ENCODE assay signal across 27 cellular contexts in the genomic region with DNA sequence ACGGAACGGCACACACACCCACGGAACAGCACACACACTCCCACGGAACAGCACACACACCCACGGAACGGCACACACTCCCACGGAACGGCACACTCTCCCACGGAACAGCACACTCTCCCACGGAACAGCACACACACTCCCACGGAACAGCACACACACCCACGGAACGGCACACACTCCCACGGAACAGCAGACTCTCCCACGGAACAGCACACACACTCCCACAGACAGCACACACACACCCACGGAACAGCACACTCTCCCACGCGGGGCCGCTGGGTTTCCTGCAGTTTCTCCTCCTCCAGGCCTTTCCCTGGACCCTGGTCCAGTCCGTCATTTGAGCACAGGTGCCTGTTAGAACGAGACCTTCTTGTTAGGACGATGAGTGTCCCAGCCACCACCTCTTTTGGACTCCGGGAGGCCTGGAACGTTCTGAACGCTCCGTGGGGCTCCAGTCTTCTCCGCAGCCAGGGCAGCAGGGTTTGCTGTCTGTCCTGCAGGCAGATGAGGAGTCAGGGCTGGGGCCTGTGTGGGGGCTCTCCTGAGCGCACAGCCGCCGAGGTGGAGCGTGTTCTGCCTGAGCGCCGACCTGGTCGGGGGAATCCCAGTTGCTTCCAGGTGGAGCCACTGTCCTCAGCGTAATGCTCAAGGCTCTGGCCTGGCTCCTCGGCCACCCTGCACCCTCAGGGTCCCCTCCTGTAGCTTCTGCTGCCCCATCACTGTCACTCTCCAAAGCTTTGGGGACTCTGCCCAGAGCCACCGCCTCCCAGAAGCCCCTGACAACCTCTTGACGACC. TPM values are rescaled to one million over a fixed set of nuclear protein-coding genes. Genes with fewer than 3 reads are reported as not detected.
DNase-seq lines count a peak whose midpoint lies in the region; ATAC-seq, FAIRE-seq and TF ChIP-seq lines count a peak whose summit lies in the region.
"Had no signal": no experiment of that assay in that cellular context is flagged by ENCODE, and none has a peak within 500 bp of the region (broad histone marks: within the 10 kb centered on the region; RNA-seq: fewer than 3 reads in every experiment).

No MANE protein-coding gene starts in this region.

- no peak overlapping the region for H3K4me3 ChIP-seq in HepG2 (replicated peaks in 1 of 3; ENCODE audit: insufficient read depth in 1 of 3, low read depth in 2 of 3, low read length in 3 of 3)
- no peak overlapping the region for H3K4me3 ChIP-seq in right lobe of liver
- H3K4me3 ChIP-seq in thyroid gland (replicated peaks in 1 of 3): no peak overlapping the region
- H3K4me3 ChIP-seq in osteoblast (ENCODE audit: insufficient read depth, low read length): no peak overlapping the region
- H3K4me3 ChIP-seq: BLaER1 treated with 17β-estradiol and CSF1 and Interleukin-3, amounts not matched to agents 10 nM and 100 nM; GM23338; SK-N-MC had no signal

- ATAC-seq in HepG2: no peak
- no peak for ATAC-seq in right lobe of liver
- no peak for ATAC-seq in GM21447 (IDR thresholded peaks at IDR 0.05; ENCODE audit: unreplicated experiment)
- ATAC-seq: GM23338 had no signal

- TF ChIP-seq EP300 in HepG2 (IDR thresholded peaks at IDR 0.05; ENCODE audit: low read depth in 2 of 2, low read length in 2 of 2) (no peak), HepG2 (CRISPR knock-in tag; IDR thresholded peaks at IDR 0.05; ENCODE audit: borderline replicate concordance) (no peak)

- 90% methylated on average over 38 of the region's 38 CpGs for WGBS in HepG2 (ENCODE audit: low lambda C conversion rate)
- 70% methylated on average over 4 of the region's 38 CpGs for WGBS in right lobe of liver (ENCODE audit: insufficient coverage, low coverage, low lambda C conversion rate, missing lambda C conversion rate)
- WGBS in thyroid gland, 2 donors: 91% methylated on average over 30 to 38 of the region's 38 CpGs

- H2AFZ ChIP-seq in HepG2 (ENCODE audit: low read length): no peak overlapping the region
- no peak overlapping the region for H2AFZ ChIP-seq in osteoblast (ENCODE audit: low read length)
- H2AFZ ChIP-seq: GM23338 had no signal

- no peaks in the 10 kb centered on the region for H3K27me3 Mint-ChIP-seq in nephron (ENCODE audit: low read depth)
- H3K27me3 Mint-ChIP-seq in osteocyte (ENCODE audit: unreplicated experiment): no peaks in the 10 kb centered on the region
- H3K27me3 Mint-ChIP-seq: CD4-positive, alpha-beta T cell; IgD-negative memory B cell had no signal

- no peak for TF ChIP-seq CTCF in HepG2 (CRISPR knock-in tag; IDR thresholded peaks at IDR 0.05)
- no peak for TF ChIP-seq CTCF in right lobe of liver (IDR thresholded peaks at IDR 0.05)
- no peak for TF ChIP-seq CTCF in nephron (IDR thresholded peaks at IDR 0.05; ENCODE audit: unreplicated experiment in 3 of 3)
- TF ChIP-seq CTCF in thyroid gland (IDR thresholded peaks at IDR 0.05): no peak
- no peak for TF ChIP-seq CTCF in osteocyte (IDR thresholded peaks at IDR 0.05)
- no peak for TF ChIP-seq CTCF in osteoblast (IDR thresholded peaks at IDR 0.05; ENCODE audit: extremely low read depth, low read depth, low read length)

- H3K4me2 ChIP-seq in HepG2 (ENCODE audit: low read depth, low read length) (no peak overlapping the region), osteoblast (ENCODE audit: insufficient read depth, low read length) (no peak overlapping the region)
- H3K4me2 ChIP-seq: BLaER1 treated with 17β-estradiol and CSF1 and Interleukin-3, amounts not matched to agents 10 nM and 100 nM; GM23338 had no signal

- no peak for TF ChIP-seq RAD21 in HepG2 (CRISPR knock-in tag; IDR thresholded peaks at IDR 0.05)

- H3K9me3 ChIP-seq in HepG2 (ENCODE audit: low read length) (no peaks in the 10 kb centered on the region), right lobe of liver (no peaks in the 10 kb centered on the region), thyroid gland (no peaks in the 10 kb centered on the region), osteoblast (ENCODE audit: low read depth, low read length) (no peaks in the 10 kb centered on the region)
- H3K9me3 ChIP-seq: BLaER1 treated with 17β-estradiol and CSF1 and Interleukin-3, amounts not matched to agents 10 nM and 100 nM had no signal

- POLR2A ChIA-PET in HepG2 (lab: Yijun Ruan, JAX): no interaction called here

- FAIRE-seq in HepG2 (lab: Jason Lieb, UNC): no peak
- FAIRE-seq: A204.1, D721Med, GM18507 had no signal

- H4K20me1 ChIP-seq in HepG2 (ENCODE audit: insufficient read depth, low read length): no peaks in the 10 kb centered on the region
- H4K20me1 ChIP-seq in osteoblast (ENCODE audit: insufficient read depth, low read length): no peaks in the 10 kb centered on the region

- peaks cover 30% of the 10 kb centered on the region for H3K36me3 Mint-ChIP-seq in nephron (ENCODE audit: low read depth)
- peaks cover 16% of the 10 kb centered on the region for H3K36me3 Mint-ChIP-seq in osteocyte (ENCODE audit: unreplicated experiment)

- H3K79me2 ChIP-seq in HepG2 (ENCODE audit: insufficient read depth, low read length) (no peaks in the 10 kb centered on the region), osteoblast (ENCODE audit: insufficient read depth, low read length) (no peaks in the 10 kb centered on the region)

- no TSS peak for BruUV-seq in HepG2 (replicated peaks; lab: Mats Ljungman, UMichigan)

- H3K4me1 Mint-ChIP-seq in nephron (no peaks in the 10 kb centered on the region), osteocyte (ENCODE audit: unreplicated experiment) (peaks cover 21% of the 10 kb centered on the region)
- H3K4me1 Mint-ChIP-seq: GM23338, H9 had no signal

- intact Hi-C loops in HepG2 (cut with micrococcal nuclease; ENCODE audit: unreplicated experiment) (no loop called here), right lobe of liver (cut with DNase I) (no loop called here), thyroid gland (cut with DNase I) (no loop called here)

- H3K27ac Mint-ChIP-seq in nephron (peak overlapping the region in 2 of 3 experiments; percentile 63 to 71), osteocyte (ENCODE audit: unreplicated experiment) (no peak overlapping the region)
- H3K27ac Mint-ChIP-seq: CD4-positive, alpha-beta T cell; GM23338; HFFc6 had no signal

- H3K9me3 Mint-ChIP-seq in nephron (no peaks in the 10 kb centered on the region), osteocyte (ENCODE audit: unreplicated experiment) (no peaks in the 10 kb centered on the region)
- H3K9me3 Mint-ChIP-seq: CD4-positive, alpha-beta T cell; GM23338; H9; HFFc6; IgD-negative memory B cell had no signal

- in situ Hi-C loops in HepG2 (cut with HindIII; ENCODE audit: extremely low pct_ligation_motif_present, low pct_unique_long_range_greater_than_20kb): no loop called here

- DNase-seq in HepG2 (ENCODE audit: low spot score) (no peak), right lobe of liver (no peak), thyroid gland (no peak), osteocyte (ENCODE audit: extremely low spot score, unreplicated experiment) (no peak), osteoblast (ENCODE audit: insufficient read length, low spot score, missing footprints) (no peak)
- DNase-seq: AML-193; CD4-positive, alpha-beta T cell; H9; HFFc6; NCI-H1048; NCI-H1417; NCI-H1694; NCI-H2029 treated with DMSO at 0.1 percent for 48 hours; NCI-H446 treated with DMSO at 0.1 percent for 48 hours; NCI-H526; RPMI8226; SIG-M5 had no signal

- H3K4me3 Mint-ChIP-seq in nephron (peak overlapping the region in 1 of 3 experiments; percentile 27), osteocyte (ENCODE audit: unreplicated experiment) (no peak overlapping the region)
- H3K4me3 Mint-ChIP-seq: CD4-positive, alpha-beta T cell; GM23338; HFFc6 had no signal

- H3K27me3 ChIP-seq in HepG2 (ENCODE audit: control insufficient read depth in 1 of 2, insufficient read depth in 2 of 2, low read length in 2 of 2) (no peaks in the 10 kb centered on the region), right lobe of liver (no peaks in the 10 kb centered on the region), thyroid gland (no peaks in the 10 kb centered on the region), osteoblast (ENCODE audit: insufficient read depth, low read length) (no peaks in the 10 kb centered on the region)
- H3K27me3 ChIP-seq: BLaER1 treated with 17β-estradiol and CSF1 and Interleukin-3, amounts not matched to agents 10 nM and 100 nM had no signal

- H3K27ac ChIP-seq in HepG2 (ENCODE audit: extremely low read length, insufficient read depth, low read length): no peak overlapping the region
- no peak overlapping the region for H3K27ac ChIP-seq in right lobe of liver
- peak overlapping the region; percentile 77 for H3K27ac ChIP-seq in angular gyrus (ENCODE audit: low read depth, low read length)
- no peak overlapping the region for H3K27ac ChIP-seq in thyroid gland
- no peak overlapping the region for H3K27ac ChIP-seq in osteoblast (ENCODE audit: low read depth, low read length)
- H3K27ac ChIP-seq: BLaER1 treated with 17β-estradiol and CSF1 and Interleukin-3, amounts not matched to agents 10 nM and 100 nM; SK-N-MC had no signal

- TF ChIP-seq POLR2A in HepG2 (IDR thresholded peaks at IDR 0.05; ENCODE audit: insufficient read depth in 1 of 2, low read depth in 2 of 2, low read length in 2 of 2) (0 out of 4 replicates have a peak, but pooled peaks of 1 of the 2 experiments have one; percentile 22), right lobe of liver (IDR thresholded peaks at IDR 0.05) (no peak), thyroid gland (IDR thresholded peaks at IDR 0.05) (no peak)

- H3K36me3 ChIP-seq in HepG2 (replicated peaks in 1 of 2; ENCODE audit: control insufficient read depth in 1 of 2, insufficient read depth in 2 of 2, low read length in 2 of 2) (peaks cover 22 to 27% of the 10 kb centered on the region in 2 experiments; a peak in 4 of 5 replicates), right lobe of liver (peaks cover 0 to 3% (median 0%) of the 10 kb centered on the region in 4 donors), thyroid gland (peaks cover 5 to 16% of the 10 kb centered on the region in 2 donors), osteoblast (ENCODE audit: insufficient read depth, low read length) (peaks cover 41% of the 10 kb centered on the region)

- H3K4me1 ChIP-seq in HepG2 (ENCODE audit: insufficient read depth, low read length) (peaks cover 10% of the 10 kb centered on the region), right lobe of liver (no peaks in the 10 kb centered on the region), thyroid gland (peaks cover 4 to 21% of the 10 kb centered on the region in 2 donors), osteoblast (ENCODE audit: insufficient read depth, low read length) (peaks cover 16% of the 10 kb centered on the region)

- CTCF ChIA-PET in HepG2 (lab: Yijun Ruan, JAX; ENCODE audit: low intra/inter-chr PET ratio, low total read pairs): no interaction called here

- H3K9ac ChIP-seq in HepG2 (ENCODE audit: insufficient read depth, low read depth, low read length): no peak overlapping the region

RNA-seq across cellular contexts. Expression of a gene that starts 17.6 kb away (rescaled TPM):
- total RNA-seq in HepG2 (2016; rRNA removed; fragmentation: Illumina TruSeq; extraction: Trizol): not detected in 2 replicates
- total RNA-seq in HepG2 (2016; cell fraction: cytosol; rRNA removed; fragmentation: Illumina TruSeq; extraction: Trizol; ENCODE audit: low read depth): not detected in 2 replicates
- not detected in 2 replicates for total RNA-seq in HepG2 (2016; cell fraction: insoluble cytoplasmic fraction; rRNA removed; fragmentation: Illumina TruSeq; extraction: Trizol)
- total RNA-seq in HepG2 (2016; cell fraction: membrane; rRNA removed; fragmentation: Illumina TruSeq; extraction: Trizol): not detected in 2 replicates
- not detected in 2 replicates for total RNA-seq in HepG2 (2016; cell fraction: nucleus; rRNA removed; fragmentation: Illumina TruSeq; extraction: Trizol)
- 0.24 and 0.86 TPM in 2 replicates for polyA plus RNA-seq in HepG2 (2011; rRNA removed)
- 0.45 and 1.3 TPM in 2 replicates for polyA plus RNA-seq in HepG2 (2011; cell fraction: cytosol; rRNA removed)
- 22.5 and 36.0 TPM in 2 replicates for polyA plus RNA-seq in HepG2 (2011; cell fraction: nucleus; rRNA removed)
- 0.55 TPM in 1 of 2 replicates, not detected in the other for polyA plus RNA-seq in HepG2 (2012)
- 0.45 and 0.48 TPM in 2 replicates for polyA plus RNA-seq in HepG2 (2016; cell fraction: cytosol; fragmentation: Illumina TruSeq; extraction: Trizol; ENCODE audit: low read depth)
- 0.32 TPM in 1 of 2 replicates, not detected in the other for polyA plus RNA-seq in HepG2 (2016; cell fraction: insoluble cytoplasmic fraction; fragmentation: Illumina TruSeq; extraction: Trizol; ENCODE audit: low read depth)
- 0.37 and 0.71 TPM in 2 replicates for polyA plus RNA-seq in HepG2 (2016; cell fraction: membrane; fragmentation: Illumina TruSeq; extraction: Trizol; ENCODE audit: low read depth)
- polyA plus RNA-seq in HepG2 (2016; cell fraction: nucleus; fragmentation: Illumina TruSeq; extraction: Trizol; ENCODE audit: insufficient read depth, low read depth): not detected in 2 replicates
- polyA minus RNA-seq in HepG2 (2011; rRNA and poly(A)+ RNA removed; ENCODE audit: low replicate concordance): not detected in 2 replicates
- polyA minus RNA-seq in HepG2 (2011; cell fraction: cytosol; rRNA and poly(A)+ RNA removed): not detected in 2 replicates
- polyA minus RNA-seq in HepG2 (2011; cell fraction: nucleus; rRNA and poly(A)+ RNA removed): not detected in 2 replicates
- total RNA-seq in right lobe of liver: 1 to 10 TPM in 1 of 6 experiments, under 1 TPM in 2, not detected in 3; 0.56 to 1.0 (median 0.62) TPM
- total RNA-seq in thyroid gland: 10 to 100 TPM in 2 of 4 donors, 1 to 10 TPM in 2; 6.7 to 15.5 (median 10.5) TPM
- total RNA-seq in osteocyte: 0.84 and 2.3 TPM in 2 replicates
- 2.1 and 2.9 TPM in 2 replicates for total RNA-seq in osteoblast
- total RNA-seq: H9 had no signal
- polyA plus RNA-seq: GM23338, IgD-negative memory B cell had no signal

RNA-seq across cellular contexts. Expression of a gene that starts 20.8 kb away (rescaled TPM):
- total RNA-seq in HepG2 (2016; rRNA removed; fragmentation: Illumina TruSeq; extraction: Trizol): 10.9 and 21.8 TPM in 2 replicates
- total RNA-seq in HepG2 (2016; cell fraction: cytosol; rRNA removed; fragmentation: Illumina TruSeq; extraction: Trizol; ENCODE audit: low read depth): 1.6 and 2.4 TPM in 2 replicates
- total RNA-seq in HepG2 (2016; cell fraction: insoluble cytoplasmic fraction; rRNA removed; fragmentation: Illumina TruSeq; extraction: Trizol): 8.3 and 23.6 TPM in 2 replicates
- 4.7 and 6.3 TPM in 2 replicates for total RNA-seq in HepG2 (2016; cell fraction: membrane; rRNA removed; fragmentation: Illumina TruSeq; extraction: Trizol)
- 34.3 and 37.2 TPM in 2 replicates for total RNA-seq in HepG2 (2016; cell fraction: nucleus; rRNA removed; fragmentation: Illumina TruSeq; extraction: Trizol)
- polyA plus RNA-seq in HepG2 (2011; rRNA removed): 29.5 and 36.4 TPM in 2 replicates
- polyA plus RNA-seq in HepG2 (2011; cell fraction: cytosol; rRNA removed): 3.8 and 9.1 TPM in 2 replicates
- polyA plus RNA-seq in HepG2 (2011; cell fraction: nucleus; rRNA removed): 268 and 385 TPM in 2 replicates
- polyA plus RNA-seq in HepG2 (2012): 16.7 and 17.6 TPM in 2 replicates
- polyA plus RNA-seq in HepG2 (2016; cell fraction: cytosol; fragmentation: Illumina TruSeq; extraction: Trizol; ENCODE audit: low read depth): 1.9 TPM in 2 replicates
- polyA plus RNA-seq in HepG2 (2016; cell fraction: insoluble cytoplasmic fraction; fragmentation: Illumina TruSeq; extraction: Trizol; ENCODE audit: low read depth): 8.6 and 15.7 TPM in 2 replicates
- 4.9 and 5.5 TPM in 2 replicates for polyA plus RNA-seq in HepG2 (2016; cell fraction: membrane; fragmentation: Illumina TruSeq; extraction: Trizol; ENCODE audit: low read depth)
- 117 and 129 TPM in 2 replicates for polyA plus RNA-seq in HepG2 (2016; cell fraction: nucleus; fragmentation: Illumina TruSeq; extraction: Trizol; ENCODE audit: insufficient read depth, low read depth)
- 47.6 and 86.8 TPM in 2 replicates for polyA minus RNA-seq in HepG2 (2011; rRNA and poly(A)+ RNA removed; ENCODE audit: low replicate concordance)
- 5.5 and 5.7 TPM in 2 replicates for polyA minus RNA-seq in HepG2 (2011; cell fraction: cytosol; rRNA and poly(A)+ RNA removed)
- 78.0 and 85.2 TPM in 2 replicates for polyA minus RNA-seq in HepG2 (2011; cell fraction: nucleus; rRNA and poly(A)+ RNA removed)
- total RNA-seq in right lobe of liver: 10 to 100 TPM in 5 of 6 experiments, 1 to 10 TPM in 1; 9.6 to 16.3 (median 12.4) TPM
- 10 to 100 TPM; 14.1 to 87.4 (median 54.2) TPM for total RNA-seq in thyroid gland
- total RNA-seq in osteocyte: 34.1 and 35.5 TPM in 2 replicates
- total RNA-seq in osteoblast: 10.9 and 11.8 TPM in 2 replicates

RNA-seq across cellular contexts. Expression of a gene that starts 25.6 kb away (rescaled TPM):
- 28.1 and 48.3 TPM in 2 replicates for total RNA-seq in HepG2 (2016; rRNA removed; fragmentation: Illumina TruSeq; extraction: Trizol)
- 9.7 and 10.6 TPM in 2 replicates for total RNA-seq in HepG2 (2016; cell fraction: cytosol; rRNA removed; fragmentation: Illumina TruSeq; extraction: Trizol; ENCODE audit: low read depth)
- total RNA-seq in HepG2 (2016; cell fraction: insoluble cytoplasmic fraction; rRNA removed; fragmentation: Illumina TruSeq; extraction: Trizol): 26.7 and 50.6 TPM in 2 replicates
- total RNA-seq in HepG2 (2016; cell fraction: membrane; rRNA removed; fragmentation: Illumina TruSeq; extraction: Trizol): 20.0 and 20.9 TPM in 2 replicates
- 36.8 and 43.1 TPM in 2 replicates for total RNA-seq in HepG2 (2016; cell fraction: nucleus; rRNA removed; fragmentation: Illumina TruSeq; extraction: Trizol)
- 21.0 and 28.5 TPM in 2 replicates for polyA plus RNA-seq in HepG2 (2011; rRNA removed)
- polyA plus RNA-seq in HepG2 (2011; cell fraction: cytosol; rRNA removed): 22.7 and 33.5 TPM in 2 replicates
- 98.2 and 123 TPM in 2 replicates for polyA plus RNA-seq in HepG2 (2011; cell fraction: nucleus; rRNA removed)
- polyA plus RNA-seq in HepG2 (2012): 13.1 and 18.3 TPM in 2 replicates
- 10.7 and 12.2 TPM in 2 replicates for polyA plus RNA-seq in HepG2 (2016; cell fraction: cytosol; fragmentation: Illumina TruSeq; extraction: Trizol; ENCODE audit: low read depth)
- polyA plus RNA-seq in HepG2 (2016; cell fraction: insoluble cytoplasmic fraction; fragmentation: Illumina TruSeq; extraction: Trizol; ENCODE audit: low read depth): 28.3 and 29.5 TPM in 2 replicates
- 16.2 and 16.7 TPM in 2 replicates for polyA plus RNA-seq in HepG2 (2016; cell fraction: membrane; fragmentation: Illumina TruSeq; extraction: Trizol; ENCODE audit: low read depth)
- 84.0 and 90.0 TPM in 2 replicates for polyA plus RNA-seq in HepG2 (2016; cell fraction: nucleus; fragmentation: Illumina TruSeq; extraction: Trizol; ENCODE audit: insufficient read depth, low read depth)
- 1.7 and 23.2 TPM in 2 replicates for polyA minus RNA-seq in HepG2 (2011; rRNA and poly(A)+ RNA removed; ENCODE audit: low replicate concordance)
- 8.5 and 11.0 TPM in 2 replicates for polyA minus RNA-seq in HepG2 (2011; cell fraction: cytosol; rRNA and poly(A)+ RNA removed)
- polyA minus RNA-seq in HepG2 (2011; cell fraction: nucleus; rRNA and poly(A)+ RNA removed): 3.3 and 5.6 TPM in 2 replicates
- total RNA-seq in right lobe of liver: 1 to 10 TPM in 1 of 6 experiments, under 1 TPM in 5; 0.43 to 1.6 (median 0.77) TPM
- 10 to 100 TPM; 53.7 to 84.0 (median 66.1) TPM for total RNA-seq in thyroid gland
- total RNA-seq in osteocyte: 32.0 and 33.2 TPM in 2 replicates
- 1.1 and 2.1 TPM in 2 replicates for total RNA-seq in osteoblast

RNA-seq across cellular contexts. Expression of a gene that starts 28.9 kb away (rescaled TPM):
- total RNA-seq in HepG2 (2016; rRNA removed; fragmentation: Illumina TruSeq; extraction: Trizol) (33.7 and 51.1 TPM in 2 replicates), right lobe of liver (10 to 100 TPM; 16.0 to 22.2 (median 20.2) TPM), thyroid gland (10 to 100 TPM; 43.6 to 52.1 (median 46.7) TPM), osteocyte (46.1 and 46.7 TPM in 2 replicates), osteoblast (21.7 and 23.0 TPM in 2 replicates)
- total RNA-seq in HepG2 (2016; cell fraction: cytosol; rRNA removed; fragmentation: Illumina TruSeq; extraction: Trizol; ENCODE audit: low read depth): 9.6 and 11.5 TPM in 2 replicates
- 31.8 and 53.2 TPM in 2 replicates for total RNA-seq in HepG2 (2016; cell fraction: insoluble cytoplasmic fraction; rRNA removed; fragmentation: Illumina TruSeq; extraction: Trizol)
- total RNA-seq in HepG2 (2016; cell fraction: membrane; rRNA removed; fragmentation: Illumina TruSeq; extraction: Trizol): 22.2 and 23.1 TPM in 2 replicates
- total RNA-seq in HepG2 (2016; cell fraction: nucleus; rRNA removed; fragmentation: Illumina TruSeq; extraction: Trizol): 37.5 and 46.0 TPM in 2 replicates
- polyA plus RNA-seq in HepG2 (2011; rRNA removed): 32.0 and 42.8 TPM in 2 replicates
- 48.5 and 49.6 TPM in 2 replicates for polyA plus RNA-seq in HepG2 (2011; cell fraction: cytosol; rRNA removed)
- polyA plus RNA-seq in HepG2 (2011; cell fraction: nucleus; rRNA removed): 123 and 125 TPM in 2 replicates
- 26.6 and 30.7 TPM in 2 replicates for polyA plus RNA-seq in HepG2 (2012)
- 8.8 and 9.1 TPM in 2 replicates for polyA plus RNA-seq in HepG2 (2016; cell fraction: cytosol; fragmentation: Illumina TruSeq; extraction: Trizol; ENCODE audit: low read depth)
- polyA plus RNA-seq in HepG2 (2016; cell fraction: insoluble cytoplasmic fraction; fragmentation: Illumina TruSeq; extraction: Trizol; ENCODE audit: low read depth): 30.0 and 34.6 TPM in 2 replicates
- 12.6 and 13.5 TPM in 2 replicates for polyA plus RNA-seq in HepG2 (2016; cell fraction: membrane; fragmentation: Illumina TruSeq; extraction: Trizol; ENCODE audit: low read depth)
- polyA plus RNA-seq in HepG2 (2016; cell fraction: nucleus; fragmentation: Illumina TruSeq; extraction: Trizol; ENCODE audit: insufficient read depth, low read depth): 86.0 and 91.0 TPM in 2 replicates
- 28.5 and 35.1 TPM in 2 replicates for polyA minus RNA-seq in HepG2 (2011; rRNA and poly(A)+ RNA removed; ENCODE audit: low replicate concordance)
- polyA minus RNA-seq in HepG2 (2011; cell fraction: cytosol; rRNA and poly(A)+ RNA removed): 10.4 and 12.4 TPM in 2 replicates
- polyA minus RNA-seq in HepG2 (2011; cell fraction: nucleus; rRNA and poly(A)+ RNA removed): 55.9 and 67.1 TPM in 2 replicates

RNA-seq across cellular contexts. Expression of a gene that starts 29.0 kb away (rescaled TPM):
- total RNA-seq in HepG2 (2016; rRNA removed; fragmentation: Illumina TruSeq; extraction: Trizol) (40.2 and 41.9 TPM in 2 replicates), right lobe of liver (10 to 100 TPM; 18.7 to 68.9 (median 31.9) TPM), thyroid gland (10 to 100 TPM; 27.7 to 36.3 (median 30.0) TPM), osteocyte (24.3 and 28.0 TPM in 2 replicates), osteoblast (15.6 and 18.8 TPM in 2 replicates)
- total RNA-seq in HepG2 (2016; cell fraction: cytosol; rRNA removed; fragmentation: Illumina TruSeq; extraction: Trizol; ENCODE audit: low read depth): 34.8 and 37.0 TPM in 2 replicates
- 37.7 and 46.6 TPM in 2 replicates for total RNA-seq in HepG2 (2016; cell fraction: insoluble cytoplasmic fraction; rRNA removed; fragmentation: Illumina TruSeq; extraction: Trizol)
- 18.3 and 22.0 TPM in 2 replicates for total RNA-seq in HepG2 (2016; cell fraction: membrane; rRNA removed; fragmentation: Illumina TruSeq; extraction: Trizol)
- total RNA-seq in HepG2 (2016; cell fraction: nucleus; rRNA removed; fragmentation: Illumina TruSeq; extraction: Trizol): 23.9 and 24.8 TPM in 2 replicates
- polyA plus RNA-seq in HepG2 (2011; rRNA removed): 23.0 and 32.8 TPM in 2 replicates
- 17.1 and 24.8 TPM in 2 replicates for polyA plus RNA-seq in HepG2 (2011; cell fraction: cytosol; rRNA removed)
- 93.0 and 104 TPM in 2 replicates for polyA plus RNA-seq in HepG2 (2011; cell fraction: nucleus; rRNA removed)
- 16.8 and 17.7 TPM in 2 replicates for polyA plus RNA-seq in HepG2 (2012)
- 4.5 and 5.1 TPM in 2 replicates for polyA plus RNA-seq in HepG2 (2016; cell fraction: cytosol; fragmentation: Illumina TruSeq; extraction: Trizol; ENCODE audit: low read depth)
- polyA plus RNA-seq in HepG2 (2016; cell fraction: insoluble cytoplasmic fraction; fragmentation: Illumina TruSeq; extraction: Trizol; ENCODE audit: low read depth): 36.0 and 43.8 TPM in 2 replicates
- polyA plus RNA-seq in HepG2 (2016; cell fraction: membrane; fragmentation: Illumina TruSeq; extraction: Trizol; ENCODE audit: low read depth): 9.1 and 10.0 TPM in 2 replicates
- polyA plus RNA-seq in HepG2 (2016; cell fraction: nucleus; fragmentation: Illumina TruSeq; extraction: Trizol; ENCODE audit: insufficient read depth, low read depth): 70.9 and 80.9 TPM in 2 replicates
- 12.8 and 40.1 TPM in 2 replicates for polyA minus RNA-seq in HepG2 (2011; rRNA and poly(A)+ RNA removed; ENCODE audit: low replicate concordance)
- polyA minus RNA-seq in HepG2 (2011; cell fraction: cytosol; rRNA and poly(A)+ RNA removed): 9.3 and 9.5 TPM in 2 replicates
- polyA minus RNA-seq in HepG2 (2011; cell fraction: nucleus; rRNA and poly(A)+ RNA removed): 13.8 and 15.9 TPM in 2 replicates
